2 cellular contexts compared by ENCODE assay signal in the genomic region with DNA sequence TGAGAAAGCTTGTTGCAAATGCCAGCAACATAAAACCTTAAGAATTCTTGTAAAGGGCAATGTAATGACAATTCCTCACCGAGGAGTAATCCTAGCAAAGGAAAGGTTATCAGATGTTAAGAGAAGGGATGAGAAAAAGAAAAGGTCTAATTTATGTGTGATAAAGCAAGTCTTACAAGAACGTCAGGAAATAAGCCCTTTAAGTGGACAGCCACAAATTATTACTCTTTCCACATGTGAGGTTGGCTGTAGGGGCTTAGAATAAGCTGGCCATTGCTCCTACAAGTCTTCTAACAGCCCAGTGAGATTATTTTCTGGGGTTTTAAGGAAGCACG.
TF ChIP-seq lines count a peak whose summit lies in the region.

No MANE protein-coding gene starts in this region.

TF ChIP-seq in GM23338, 12 proteins besides CTCF, POLR2A, EP300 and RAD21 (continues in another document):
- TF ChIP-seq REST (IDR thresholded peaks at IDR 0.05; ENCODE audit: unreplicated experiment) (no peak), POLR2AphosphoS5 (IDR thresholded peaks at IDR 0.05; ENCODE audit: low read depth) (no peak), STAT1 (IDR thresholded peaks at IDR 0.05; ENCODE audit: unreplicated experiment) (no peak), JUNB (IDR thresholded peaks at IDR 0.05; ENCODE audit: unreplicated experiment) (no peak), ZNF331 (CRISPR knock-in tag; IDR thresholded peaks at IDR 0.05; ENCODE audit: low read depth) (no peak), CREB1 (CRISPR knock-in tag; IDR thresholded peaks at IDR 0.05; ENCODE audit: low read depth) (no peak), EZH2 (IDR thresholded peaks at IDR 0.05; ENCODE audit: low read depth, unreplicated experiment) (no peak), NANOG (IDR thresholded peaks at IDR 0.05; ENCODE audit: borderline replicate concordance) (no peak)
- TF ChIP-seq, protein P1, sequence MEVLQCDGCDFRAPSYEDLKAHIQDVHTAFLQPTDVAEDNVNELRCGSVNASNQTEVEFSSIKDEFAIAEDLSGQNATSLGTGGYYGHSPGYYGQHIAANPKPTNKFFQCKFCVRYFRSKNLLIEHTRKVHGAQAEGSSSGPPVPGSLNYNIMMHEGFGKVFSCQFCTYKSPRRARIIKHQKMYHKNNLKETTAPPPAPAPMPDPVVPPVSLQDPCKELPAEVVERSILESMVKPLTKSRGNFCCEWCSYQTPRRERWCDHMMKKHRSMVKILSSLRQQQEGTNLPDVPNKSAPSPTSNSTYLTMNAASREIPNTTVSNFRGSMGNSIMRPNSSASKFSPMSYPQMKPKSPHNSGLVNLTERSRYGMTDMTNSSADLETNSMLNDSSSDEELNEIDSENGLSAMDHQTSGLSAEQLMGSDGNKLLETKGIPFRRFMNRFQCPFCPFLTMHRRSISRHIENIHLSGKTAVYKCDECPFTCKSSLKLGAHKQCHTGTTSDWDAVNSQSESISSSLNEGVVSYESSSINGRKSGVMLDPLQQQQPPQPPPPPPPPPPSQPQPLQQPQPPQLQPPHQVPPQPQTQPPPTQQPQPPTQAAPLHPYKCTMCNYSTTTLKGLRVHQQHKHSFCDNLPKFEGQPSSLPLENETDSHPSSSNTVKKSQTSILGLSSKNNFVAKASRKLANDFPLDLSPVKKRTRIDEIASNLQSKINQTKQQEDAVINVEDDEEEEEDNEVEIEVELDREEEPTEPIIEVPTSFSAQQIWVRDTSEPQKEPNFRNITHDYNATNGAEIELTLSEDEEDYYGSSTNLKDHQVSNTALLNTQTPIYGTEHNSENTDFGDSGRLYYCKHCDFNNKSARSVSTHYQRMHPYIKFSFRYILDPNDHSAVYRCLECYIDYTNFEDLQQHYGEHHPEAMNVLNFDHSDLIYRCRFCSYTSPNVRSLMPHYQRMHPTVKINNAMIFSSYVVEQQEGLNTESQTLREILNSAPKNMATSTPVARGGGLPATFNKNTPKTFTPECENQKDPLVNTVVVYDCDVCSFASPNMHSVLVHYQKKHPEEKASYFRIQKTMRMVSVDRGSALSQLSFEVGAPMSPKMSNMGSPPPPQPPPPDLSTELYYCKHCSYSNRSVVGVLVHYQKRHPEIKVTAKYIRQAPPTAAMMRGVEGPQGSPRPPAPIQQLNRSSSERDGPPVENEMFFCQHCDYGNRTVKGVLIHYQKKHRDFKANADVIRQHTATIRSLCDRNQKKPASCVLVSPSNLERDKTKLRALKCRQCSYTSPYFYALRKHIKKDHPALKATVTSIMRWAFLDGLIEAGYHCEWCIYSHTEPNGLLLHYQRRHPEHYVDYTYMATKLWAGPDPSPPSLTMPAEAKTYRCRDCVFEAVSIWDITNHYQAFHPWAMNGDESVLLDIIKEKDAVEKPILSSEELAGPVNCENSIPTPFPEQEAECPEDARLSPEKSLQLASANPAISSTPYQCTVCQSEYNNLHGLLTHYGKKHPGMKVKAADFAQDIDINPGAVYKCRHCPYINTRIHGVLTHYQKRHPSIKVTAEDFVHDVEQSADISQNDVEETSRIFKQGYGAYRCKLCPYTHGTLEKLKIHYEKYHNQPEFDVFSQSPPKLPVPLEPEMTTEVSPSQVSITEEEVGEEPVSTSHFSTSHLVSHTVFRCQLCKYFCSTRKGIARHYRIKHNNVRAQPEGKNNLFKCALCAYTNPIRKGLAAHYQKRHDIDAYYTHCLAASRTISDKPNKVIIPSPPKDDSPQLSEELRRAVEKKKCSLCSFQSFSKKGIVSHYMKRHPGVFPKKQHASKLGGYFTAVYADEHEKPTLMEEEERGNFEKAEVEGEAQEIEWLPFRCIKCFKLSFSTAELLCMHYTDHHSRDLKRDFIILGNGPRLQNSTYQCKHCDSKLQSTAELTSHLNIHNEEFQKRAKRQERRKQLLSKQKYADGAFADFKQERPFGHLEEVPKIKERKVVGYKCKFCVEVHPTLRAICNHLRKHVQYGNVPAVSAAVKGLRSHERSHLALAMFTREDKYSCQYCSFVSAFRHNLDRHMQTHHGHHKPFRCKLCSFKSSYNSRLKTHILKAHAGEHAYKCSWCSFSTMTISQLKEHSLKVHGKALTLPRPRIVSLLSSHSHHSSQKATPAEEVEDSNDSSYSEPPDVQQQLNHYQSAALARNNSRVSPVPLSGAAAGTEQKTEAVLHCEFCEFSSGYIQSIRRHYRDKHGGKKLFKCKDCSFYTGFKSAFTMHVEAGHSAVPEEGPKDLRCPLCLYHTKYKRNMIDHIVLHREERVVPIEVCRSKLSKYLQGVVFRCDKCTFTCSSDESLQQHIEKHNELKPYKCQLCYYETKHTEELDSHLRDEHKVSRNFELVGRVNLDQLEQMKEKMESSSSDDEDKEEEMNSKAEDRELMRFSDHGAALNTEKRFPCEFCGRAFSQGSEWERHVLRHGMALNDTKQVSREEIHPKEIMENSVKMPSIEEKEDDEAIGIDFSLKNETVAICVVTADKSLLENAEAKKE (CRISPR knock-in tag; IDR thresholded peaks at IDR 0.05): no peak
- TF ChIP-seq, protein P2, sequence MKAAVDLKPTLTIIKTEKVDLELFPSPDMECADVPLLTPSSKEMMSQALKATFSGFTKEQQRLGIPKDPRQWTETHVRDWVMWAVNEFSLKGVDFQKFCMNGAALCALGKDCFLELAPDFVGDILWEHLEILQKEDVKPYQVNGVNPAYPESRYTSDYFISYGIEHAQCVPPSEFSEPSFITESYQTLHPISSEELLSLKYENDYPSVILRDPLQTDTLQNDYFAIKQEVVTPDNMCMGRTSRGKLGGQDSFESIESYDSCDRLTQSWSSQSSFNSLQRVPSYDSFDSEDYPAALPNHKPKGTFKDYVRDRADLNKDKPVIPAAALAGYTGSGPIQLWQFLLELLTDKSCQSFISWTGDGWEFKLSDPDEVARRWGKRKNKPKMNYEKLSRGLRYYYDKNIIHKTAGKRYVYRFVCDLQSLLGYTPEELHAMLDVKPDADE (IDR thresholded peaks at IDR 0.05): no peak

TF ChIP-seq in SK-N-SH, 30 proteins besides CTCF, POLR2A, EP300 and RAD21:
- TF ChIP-seq MXI1 (IDR thresholded peaks at IDR 0.05; ENCODE audit: low read depth, low read length) (no peak), TEAD4 (IDR thresholded peaks at IDR 0.05; ENCODE audit: borderline replicate concordance, insufficient read depth) (0 out of 2 replicates have a peak, but pooled peaks have one; percentile 22), RCOR1 (IDR thresholded peaks at IDR 0.05; ENCODE audit: low read length) (no peak), RXRA (IDR thresholded peaks at IDR 0.05; ENCODE audit: borderline replicate concordance, low read depth) (no peak), PBX3 (IDR thresholded peaks at IDR 0.05) (no peak), FOXJ3 (CRISPR knock-in tag; IDR thresholded peaks at IDR 0.05) (no peak)
- TF ChIP-seq, protein P3, sequence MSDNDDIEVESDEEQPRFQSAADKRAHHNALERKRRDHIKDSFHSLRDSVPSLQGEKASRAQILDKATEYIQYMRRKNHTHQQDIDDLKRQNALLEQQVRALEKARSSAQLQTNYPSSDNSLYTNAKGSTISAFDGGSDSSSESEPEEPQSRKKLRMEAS (IDR thresholded peaks at IDR 0.05; ENCODE audit: low read depth): no peak
TF ChIP-seq in SK-N-SH: peak in this region for 1.
